In the genomic region with DNA sequence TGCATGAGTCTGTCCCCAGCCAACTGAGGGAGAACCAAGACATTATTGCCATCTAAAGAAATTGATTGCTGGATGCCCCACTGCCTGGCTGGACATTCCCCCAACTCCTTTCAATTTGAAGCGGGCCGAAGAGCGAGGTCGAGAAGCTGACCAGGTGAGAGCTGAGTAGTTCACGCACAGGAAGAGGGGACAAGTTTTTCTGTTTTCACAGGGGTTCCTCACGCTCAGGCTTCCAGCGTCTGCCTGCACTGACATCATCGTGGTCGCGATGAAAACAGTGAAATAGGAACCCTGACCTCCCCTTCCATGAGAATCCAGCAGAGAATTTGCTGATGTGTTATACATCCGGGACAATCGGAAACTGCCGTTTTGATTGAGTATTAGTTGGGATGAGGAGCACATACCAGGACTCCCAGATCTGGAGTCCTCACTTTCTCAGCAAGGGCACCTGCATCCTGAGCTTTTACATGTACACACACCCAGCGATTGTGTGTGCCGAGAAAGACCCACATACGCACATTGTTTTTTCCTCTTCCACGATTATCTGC, we compare ENCODE assay signal across 24 cellular contexts. TPM values are rescaled to one million over a fixed set of nuclear protein-coding genes. Genes with fewer than 3 reads are reported as not detected.
DNase-seq lines count a peak whose midpoint lies in the region; ATAC-seq lines count a peak whose summit lies in the region.
"Had no signal": no experiment of that assay in that cellular context is flagged by ENCODE, and none has a peak within 500 bp of the region (broad histone marks: within the 10 kb centered on the region; RNA-seq: fewer than 3 reads in every experiment).

No MANE protein-coding gene starts in this region.

- ATAC-seq in activated naive CD8-positive, alpha-beta T cell treated with anti-CD3 and anti-CD28 coated beads, Interleukin-2, amount 50 U/mL, for 24 hours, result no peak
- ATAC-seq in activated T-helper 17 cell treated with anti-CD3 and anti-CD28 coated beads, Interleukin-2, amount 50 U/mL, for 72 hours (replicated peaks), result no peak
- no peak for ATAC-seq in memory B cell (ENCODE audit: low read depth)
- ATAC-seq in stimulated activated naive B cell treated with anti-CD40 and anti-IgM and Interleukin-4, amounts not matched to agents 10 μg/mL and 1 μg/mL and 100 μg/mL, for 72 hours (replicated peaks), result no peak
- no peak for ATAC-seq in HG02852 (IDR thresholded peaks at IDR 0.05; ENCODE audit: unreplicated experiment)
- no peak for ATAC-seq in HG02970 (IDR thresholded peaks at IDR 0.05; ENCODE audit: low FRiP score, unreplicated experiment)
- ATAC-seq in HG02763 (IDR thresholded peaks at IDR 0.05; ENCODE audit: unreplicated experiment), result no peak
- ATAC-seq: stimulated activated memory B cell treated with anti-CD40 and anti-IgM and Interleukin-4, amounts not matched to agents 10 μg/mL and 1 μg/mL and 100 μg/mL, for 72 hours had no signal

- peaks cover 21% of the 10 kb centered on the region for H3K4me1 Mint-ChIP-seq in activated naive CD8-positive, alpha-beta T cell treated with anti-CD3 and anti-CD28 coated beads, Interleukin-2, amount 50 U/mL, for 24 hours
- peaks cover 17% of the 10 kb centered on the region for H3K4me1 Mint-ChIP-seq in activated naive CD8-positive, alpha-beta T cell treated with anti-CD3 and anti-CD28 coated beads for 36 hours
- peaks cover 6% of the 10 kb centered on the region for H3K4me1 Mint-ChIP-seq in activated T-helper 17 cell treated with anti-CD3 and anti-CD28 coated beads, Interleukin-2, amount 50 U/mL, for 72 hours
- H3K4me1 Mint-ChIP-seq in memory B cell, result no peaks in the 10 kb centered on the region
- H3K4me1 Mint-ChIP-seq in stimulated activated naive B cell treated with anti-CD40 and anti-IgM and Interleukin-4, amounts not matched to agents 10 μg/mL and 1 μg/mL and 100 μg/mL, for 72 hours, result peaks cover 18 to 41% of the 10 kb centered on the region in 2 donors

- peaks cover 76% of the 10 kb centered on the region for H3K27me3 Mint-ChIP-seq in activated naive CD8-positive, alpha-beta T cell treated with anti-CD3 and anti-CD28 coated beads, Interleukin-2, amount 50 U/mL, for 24 hours
- H3K27me3 Mint-ChIP-seq in activated naive CD8-positive, alpha-beta T cell treated with anti-CD3 and anti-CD28 coated beads for 36 hours, result peaks cover 90% of the 10 kb centered on the region
- peaks cover 49% of the 10 kb centered on the region for H3K27me3 Mint-ChIP-seq in activated T-helper 17 cell treated with anti-CD3 and anti-CD28 coated beads, Interleukin-2, amount 50 U/mL, for 72 hours
- H3K27me3 Mint-ChIP-seq in memory B cell, result peaks cover 32% of the 10 kb centered on the region
- peaks cover 73 to 88% of the 10 kb centered on the region in 2 donors for H3K27me3 Mint-ChIP-seq in stimulated activated naive B cell treated with anti-CD40 and anti-IgM and Interleukin-4, amounts not matched to agents 10 μg/mL and 1 μg/mL and 100 μg/mL, for 72 hours

- no peaks in the 10 kb centered on the region for H3K9me3 Mint-ChIP-seq in activated naive CD8-positive, alpha-beta T cell treated with anti-CD3 and anti-CD28 coated beads, Interleukin-2, amount 50 U/mL, for 24 hours
- H3K9me3 Mint-ChIP-seq in activated naive CD8-positive, alpha-beta T cell treated with anti-CD3 and anti-CD28 coated beads for 36 hours, result no peaks in the 10 kb centered on the region
- no peaks in the 10 kb centered on the region for H3K9me3 Mint-ChIP-seq in activated T-helper 17 cell treated with anti-CD3 and anti-CD28 coated beads, Interleukin-2, amount 50 U/mL, for 72 hours
- no peaks in the 10 kb centered on the region for H3K9me3 Mint-ChIP-seq in memory B cell
- no peaks in the 10 kb centered on the region for H3K9me3 Mint-ChIP-seq in stimulated activated naive B cell treated with anti-CD40 and anti-IgM and Interleukin-4, amounts not matched to agents 10 μg/mL and 1 μg/mL and 100 μg/mL, for 72 hours
- H3K9me3 Mint-ChIP-seq: activated naive CD8-positive, alpha-beta T cell treated with anti-CD3 and anti-CD28 coated beads, Interleukin-2, amount 10 ng/mL, durations not matched to agents 7 days and 5 days; endodermal cell; stimulated activated memory B cell treated with anti-CD40 and anti-IgM and Interleukin-4, amounts not matched to agents 10 μg/mL and 1 μg/mL and 100 μg/mL, for 72 hours had no signal

- H3K36me3 Mint-ChIP-seq in activated naive CD8-positive, alpha-beta T cell treated with anti-CD3 and anti-CD28 coated beads, Interleukin-2, amount 50 U/mL, for 24 hours (ENCODE audit: low read depth), result no peaks in the 10 kb centered on the region
- peaks cover 2% of the 10 kb centered on the region for H3K36me3 Mint-ChIP-seq in activated naive CD8-positive, alpha-beta T cell treated with anti-CD3 and anti-CD28 coated beads for 36 hours
- peaks cover 5% of the 10 kb centered on the region for H3K36me3 Mint-ChIP-seq in activated T-helper 17 cell treated with anti-CD3 and anti-CD28 coated beads, Interleukin-2, amount 50 U/mL, for 72 hours (ENCODE audit: low read depth)
- no peaks in the 10 kb centered on the region for H3K36me3 Mint-ChIP-seq in memory B cell
- peaks cover 0 to 4% of the 10 kb centered on the region in 2 donors for H3K36me3 Mint-ChIP-seq in stimulated activated naive B cell treated with anti-CD40 and anti-IgM and Interleukin-4, amounts not matched to agents 10 μg/mL and 1 μg/mL and 100 μg/mL, for 72 hours
- H3K36me3 Mint-ChIP-seq: stimulated activated memory B cell treated with anti-CD40 and anti-IgM and Interleukin-4, amounts not matched to agents 10 μg/mL and 1 μg/mL and 100 μg/mL, for 72 hours had no signal

- H3K4me3 Mint-ChIP-seq in activated naive CD8-positive, alpha-beta T cell treated with anti-CD3 and anti-CD28 coated beads, Interleukin-2, amount 50 U/mL, for 24 hours, result no peak overlapping the region
- no peak overlapping the region for H3K4me3 Mint-ChIP-seq in activated naive CD8-positive, alpha-beta T cell treated with anti-CD3 and anti-CD28 coated beads for 36 hours
- H3K4me3 Mint-ChIP-seq in activated T-helper 17 cell treated with anti-CD3 and anti-CD28 coated beads, Interleukin-2, amount 50 U/mL, for 72 hours, result peak overlapping the region; percentile 34
- no peak overlapping the region for H3K4me3 Mint-ChIP-seq in memory B cell
- peak overlapping the region; percentile 0 to 46 for H3K4me3 Mint-ChIP-seq in stimulated activated naive B cell treated with anti-CD40 and anti-IgM and Interleukin-4, amounts not matched to agents 10 μg/mL and 1 μg/mL and 100 μg/mL, for 72 hours
- H3K4me3 Mint-ChIP-seq: activated naive CD8-positive, alpha-beta T cell treated with anti-CD3 and anti-CD28 coated beads, Interleukin-2, amount 10 ng/mL, durations not matched to agents 7 days and 5 days; stimulated activated memory B cell treated with anti-CD40 and anti-IgM and Interleukin-4, amounts not matched to agents 10 μg/mL and 1 μg/mL and 100 μg/mL, for 72 hours had no signal

- no peak for DNase-seq in activated naive CD8-positive, alpha-beta T cell treated with anti-CD3 and anti-CD28 coated beads, Interleukin-2, amount 50 U/mL, for 24 hours
- DNase-seq in activated naive CD8-positive, alpha-beta T cell treated with anti-CD3 and anti-CD28 coated beads for 36 hours, result no peak
- DNase-seq in memory B cell (ENCODE audit: low spot score in 2 of 2), result no peak
- no peak for DNase-seq in stimulated activated naive B cell treated with anti-CD40 and anti-IgM and Interleukin-4, amounts not matched to agents 10 μg/mL and 1 μg/mL and 100 μg/mL, for 72 hours
- DNase-seq: ACHN; colonic mucosa; kidney glomerular epithelial cell; mammary epithelial cell; MV-4-11; NCI-H1694; posterior cingulate gyrus; stimulated activated CD4-positive, alpha-beta T cell treated with anti-CD3 and anti-CD28 coated beads, Interleukin-1b, Interleukin-23, amount 100 ng/mL, for 48 hours; T-helper 9 cell; uterus had no signal

- H3K27ac Mint-ChIP-seq in activated naive CD8-positive, alpha-beta T cell treated with anti-CD3 and anti-CD28 coated beads, Interleukin-2, amount 50 U/mL, for 24 hours, result peak overlapping the region; percentile 39
- no peak overlapping the region for H3K27ac Mint-ChIP-seq in activated naive CD8-positive, alpha-beta T cell treated with anti-CD3 and anti-CD28 coated beads for 36 hours
- no peak overlapping the region for H3K27ac Mint-ChIP-seq in activated T-helper 17 cell treated with anti-CD3 and anti-CD28 coated beads, Interleukin-2, amount 50 U/mL, for 72 hours
- peak overlapping the region; percentile 48 for H3K27ac Mint-ChIP-seq in memory B cell
- peak overlapping the region; percentile 85 for H3K27ac Mint-ChIP-seq in stimulated activated naive B cell treated with anti-CD40 and anti-IgM and Interleukin-4, amounts not matched to agents 10 μg/mL and 1 μg/mL and 100 μg/mL, for 72 hours
- H3K27ac Mint-ChIP-seq: activated naive CD8-positive, alpha-beta T cell treated with anti-CD3 and anti-CD28 coated beads, Interleukin-2, amount 10 ng/mL, durations not matched to agents 7 days and 5 days; endodermal cell; stimulated activated memory B cell treated with anti-CD40 and anti-IgM and Interleukin-4, amounts not matched to agents 10 μg/mL and 1 μg/mL and 100 μg/mL, for 72 hours had no signal

RNA-seq across cellular contexts. Expression of gene DMRT3, which starts 3.1 kb away (rescaled TPM):
- not detected for total RNA-seq in activated naive CD8-positive, alpha-beta T cell treated with anti-CD3 and anti-CD28 coated beads for 36 hours
- total RNA-seq in activated T-helper 17 cell treated with anti-CD3 and anti-CD28 coated beads, Interleukin-2, amount 50 U/mL, for 72 hours, result not detected
- total RNA-seq: activated naive CD8-positive, alpha-beta T cell treated with anti-CD3 and anti-CD28 coated beads, Interleukin-2, amount 10 ng/mL, durations not matched to agents 7 days and 5 days; colonic mucosa; endodermal cell; fibroblast of lung; HT1080; mammary epithelial cell; temporal lobe had no signal

Comparison
In these comparisons a context has a peak if more than half of its experiments do, and no peak if none do; other contexts are left out.
1. H3K27ac Mint-ChIP-seq: peak in activated naive CD8-positive, alpha-beta T cell treated with anti-CD3 and anti-CD28 coated beads, Interleukin-2, amount 50 U/mL, for 24 hours (single experiment), memory B cell (single experiment) and stimulated activated naive B cell treated with anti-CD40 and anti-IgM and Interleukin-4, amounts not matched to agents 10 μg/mL and 1 μg/mL and 100 μg/mL, for 72 hours (single experiment); none in activated naive CD8-positive, alpha-beta T cell treated with anti-CD3 and anti-CD28 coated beads for 36 hours (single experiment) and activated T-helper 17 cell treated with anti-CD3 and anti-CD28 coated beads, Interleukin-2, amount 50 U/mL, for 72 hours (single experiment).
2. H3K4me3 Mint-ChIP-seq: peak in activated T-helper 17 cell treated with anti-CD3 and anti-CD28 coated beads, Interleukin-2, amount 50 U/mL, for 72 hours (single experiment) and stimulated activated naive B cell treated with anti-CD40 and anti-IgM and Interleukin-4, amounts not matched to agents 10 μg/mL and 1 μg/mL and 100 μg/mL, for 72 hours (2 of 2); none in activated naive CD8-positive, alpha-beta T cell treated with anti-CD3 and anti-CD28 coated beads, Interleukin-2, amount 50 U/mL, for 24 hours (single experiment), activated naive CD8-positive, alpha-beta T cell treated with anti-CD3 and anti-CD28 coated beads for 36 hours (single experiment) and memory B cell (single experiment).